Comparison of ENCODE assay signal across 11 cellular contexts in the genomic region with DNA sequence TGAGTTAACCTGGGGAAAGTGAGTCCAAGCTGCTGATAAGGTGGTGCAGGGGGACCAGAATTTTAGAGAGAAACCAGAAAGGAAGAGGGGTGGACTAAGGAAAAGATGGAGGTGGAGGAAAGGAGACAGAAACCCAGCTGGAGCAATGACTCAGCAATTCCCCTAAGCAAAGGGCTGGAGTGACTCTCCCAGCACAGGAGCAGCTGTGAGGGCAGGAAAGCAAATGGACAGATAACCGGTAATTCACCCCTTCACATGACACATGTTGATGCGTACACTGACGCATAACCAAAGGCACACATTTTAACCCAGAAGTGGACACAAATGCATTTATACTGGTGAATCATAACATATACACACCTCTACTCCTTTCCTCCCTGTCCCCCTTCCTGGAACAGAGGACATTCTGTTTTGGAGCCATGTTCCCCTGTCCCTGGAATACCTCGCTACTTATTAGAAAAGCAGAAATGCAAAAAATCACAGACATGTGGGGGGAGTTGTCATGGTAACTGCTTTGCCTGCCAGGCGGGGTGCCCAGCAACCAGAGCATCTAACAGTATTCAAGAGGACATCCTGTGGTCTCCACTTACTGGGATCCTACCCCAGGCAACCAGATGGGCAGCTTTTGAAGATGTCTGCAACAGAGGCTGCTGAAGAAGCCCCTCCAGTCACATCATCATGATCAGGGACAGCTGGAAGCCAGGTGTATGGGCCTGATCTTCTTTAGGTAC. TPM values are rescaled to one million over a fixed set of nuclear protein-coding genes. Genes with fewer than 3 reads are reported as not detected.
DNase-seq lines count a peak whose midpoint lies in the region; ATAC-seq, FAIRE-seq and TF ChIP-seq lines count a peak whose summit lies in the region.
"Had no signal": no experiment of that assay in that cellular context is flagged by ENCODE, and none has a peak within 500 bp of the region (broad histone marks: within the 10 kb centered on the region; RNA-seq: fewer than 3 reads in every experiment).

No MANE protein-coding gene starts in this region.

- DNase-seq in Calu3 (no peak), HepG2 (ENCODE audit: low spot score) (no peak), NCI-H1694 treated with DMSO at 0.1 percent for 48 hours (lab: John Stamatoyannopoulos, UW) (no peak), kidney (no peak), thyroid gland (no peak)
- peak; percentile 19 for DNase-seq in Jurkat, Clone E6-1 (ENCODE audit: low read depth, low spot score)
- DNase-seq: SW 1271 had no signal

- peaks cover 17% of the 10 kb centered on the region; the same call in 1 of the 2 replicates for H4K20me1 ChIP-seq in HepG2 (ENCODE audit: insufficient read depth, low read length)

- peaks cover 18% of the 10 kb centered on the region for H3K36me3 Mint-ChIP-seq in Calu3 (ENCODE audit: insufficient read depth, unreplicated experiment)

- H3K4me3 ChIP-seq in Jurkat, Clone E6-1 (ENCODE audit: low read length), result no peak overlapping the region
- H3K4me3 ChIP-seq in HepG2 (replicated peaks in 1 of 3; ENCODE audit: insufficient read depth in 1 of 3, low read depth in 2 of 3, low read length in 3 of 3), result no peak overlapping the region
- no peak overlapping the region for H3K4me3 ChIP-seq in kidney (ENCODE audit: low read length in 2 of 2)
- H3K4me3 ChIP-seq in thyroid gland (replicated peaks in 1 of 3), result no peak overlapping the region
- H3K4me3 ChIP-seq: ascending aorta had no signal

- peaks cover 62% of the 10 kb centered on the region for H3K27me3 Mint-ChIP-seq in Calu3 (ENCODE audit: unreplicated experiment)

- intact Hi-C loops in Calu3 (cut with micrococcal nuclease; ENCODE audit: unreplicated experiment), result no loop called here
- intact Hi-C loops in HepG2 (cut with micrococcal nuclease; ENCODE audit: unreplicated experiment), result no loop called here
- intact Hi-C loops in kidney (cut with DNase I), result no loop called here
- intact Hi-C loops in thyroid gland (cut with DNase I), result no loop called here

- TF ChIP-seq CTCF in Calu3 (IDR thresholded peaks at IDR 0.05; ENCODE audit: unreplicated experiment) (no peak), VCaP (conservative IDR thresholded peaks at IDR 0.05) (no peak), HepG2 (CRISPR knock-in tag; IDR thresholded peaks at IDR 0.05) (no peak), kidney (IDR thresholded peaks at IDR 0.05; ENCODE audit: borderline replicate concordance, extremely low read depth, insufficient read depth) (no peak), thyroid gland (IDR thresholded peaks at IDR 0.05) (no peak)

- POLR2A ChIA-PET in HepG2 (lab: Yijun Ruan, JAX), result no interaction called here

- no peak for TF ChIP-seq RAD21 in HepG2 (CRISPR knock-in tag; IDR thresholded peaks at IDR 0.05)

- TF ChIP-seq EP300 in HepG2 (IDR thresholded peaks at IDR 0.05; ENCODE audit: low read depth in 2 of 2, low read length in 2 of 2) (no peak), HepG2 (CRISPR knock-in tag; IDR thresholded peaks at IDR 0.05; ENCODE audit: borderline replicate concordance) (no peak)

- no peaks in the 10 kb centered on the region for H3K9me3 Mint-ChIP-seq in Calu3 (ENCODE audit: low read depth, unreplicated experiment)
- H3K9me3 Mint-ChIP-seq: memory B cell had no signal

- no peaks in the 10 kb centered on the region for H3K36me3 ChIP-seq in HepG2 (replicated peaks in 1 of 2; ENCODE audit: control insufficient read depth in 1 of 2, insufficient read depth in 2 of 2, low read length in 2 of 2)
- no peaks in the 10 kb centered on the region for H3K36me3 ChIP-seq in kidney (ENCODE audit: control insufficient read depth in 1 of 2, insufficient read depth in 2 of 2, low read length in 2 of 2)
- no peaks in the 10 kb centered on the region for H3K36me3 ChIP-seq in thyroid gland
- H3K36me3 ChIP-seq: ascending aorta had no signal

- H3K9ac ChIP-seq in HepG2 (ENCODE audit: insufficient read depth, low read depth, low read length), result no peak overlapping the region
- H3K9ac ChIP-seq in kidney (ENCODE audit: low read length in 2 of 2), result no peak overlapping the region

- peaks cover 29% of the 10 kb centered on the region for H3K4me1 ChIP-seq in HepG2 (ENCODE audit: insufficient read depth, low read length)
- peaks cover 0 to 5% of the 10 kb centered on the region in 2 donors for H3K4me1 ChIP-seq in kidney (ENCODE audit: control insufficient read depth in 1 of 2, insufficient read depth in 1 of 2, low read depth in 1 of 2, low read length in 2 of 2)
- peaks cover 0 to 21% of the 10 kb centered on the region in 2 donors for H3K4me1 ChIP-seq in thyroid gland

- no peak overlapping the region for H3K4me2 ChIP-seq in HepG2 (ENCODE audit: low read depth, low read length)

- peak overlapping the region; percentile 10 for H3K4me3 Mint-ChIP-seq in Calu3 (ENCODE audit: low read depth, unreplicated experiment)
- H3K4me3 Mint-ChIP-seq: memory B cell had no signal

- BruUV-seq in Calu3 (replicated peaks; lab: Mats Ljungman, UMichigan), result no TSS peak
- no TSS peak for BruUV-seq in HepG2 (replicated peaks; lab: Mats Ljungman, UMichigan)

- H3K9me3 ChIP-seq in HepG2 (ENCODE audit: low read length) (no peaks in the 10 kb centered on the region), kidney (ENCODE audit: control insufficient read depth in 1 of 2, low read length in 2 of 2) (no peaks in the 10 kb centered on the region), thyroid gland (no peaks in the 10 kb centered on the region)
- H3K9me3 ChIP-seq: ascending aorta had no signal

- peaks cover 8 to 62% of the 10 kb centered on the region in 2 experiments for H3K27me3 ChIP-seq in HepG2 (ENCODE audit: control insufficient read depth in 1 of 2, insufficient read depth in 2 of 2, low read length in 2 of 2)
- H3K27me3 ChIP-seq in thyroid gland, result peaks cover 38% of the 10 kb centered on the region

- FAIRE-seq in HepG2 (lab: Jason Lieb, UNC) (no peak), kidney (lab: Jason Lieb, UNC) (no peak)

- TF ChIP-seq POLR2A in HepG2 (IDR thresholded peaks at IDR 0.05; ENCODE audit: insufficient read depth in 1 of 2, low read depth in 2 of 2, low read length in 2 of 2), result no peak
- no peak for TF ChIP-seq POLR2A in thyroid gland (IDR thresholded peaks at IDR 0.05)

- peak overlapping the region; percentile 52 for H3K27ac Mint-ChIP-seq in Calu3 (ENCODE audit: unreplicated experiment)
- H3K27ac Mint-ChIP-seq: memory B cell had no signal

- WGBS in HepG2 (ENCODE audit: low lambda C conversion rate), result 37% methylated on average over 5 of the region's 5 CpGs
- 52 to 56% methylated on average over 5 of the region's 5 CpGs for WGBS in thyroid gland, 2 donors

- CTCF ChIA-PET in Calu3 (lab: Charles Lee) (interaction anchor here (1.6 kb wide), 1 partner anchor 16 kb away, joined by 6 read pairs; no protein-coding TSS in a partner anchor), HepG2 (lab: Yijun Ruan, JAX; ENCODE audit: low intra/inter-chr PET ratio, low total read pairs) (no interaction called here)

- H3K27ac ChIP-seq in VCaP (peak overlapping the region; percentile 58; the same call in 1 of the 2 replicates), HepG2 (ENCODE audit: extremely low read length, insufficient read depth, low read length) (no peak overlapping the region), kidney (ENCODE audit: low read depth in 2 of 2, low read length in 2 of 2) (no peak overlapping the region), thyroid gland (no peak overlapping the region)
- H3K27ac ChIP-seq: ascending aorta had no signal

- in situ Hi-C loops in HepG2 (cut with HindIII; ENCODE audit: extremely low pct_ligation_motif_present, low pct_unique_long_range_greater_than_20kb), result no loop called here

- ATAC-seq in HepG2 (no peak), GM18907 (IDR thresholded peaks at IDR 0.05; ENCODE audit: unreplicated experiment) (no peak)

- peaks cover 13% of the 10 kb centered on the region for H3K4me1 Mint-ChIP-seq in Calu3 (ENCODE audit: low read depth, unreplicated experiment)

- no peaks in the 10 kb centered on the region for H3K79me2 ChIP-seq in HepG2 (ENCODE audit: insufficient read depth, low read length)

- no peak overlapping the region for H2AFZ ChIP-seq in HepG2 (ENCODE audit: low read length)

RNA-seq across cellular contexts. Expression of gene CDK5R2, which starts 4.7 kb away (rescaled TPM):
- total RNA-seq in Calu3 (2022) (0.59 and 0.86 TPM in 2 replicates), HepG2 (2016; rRNA removed; fragmentation: Illumina TruSeq; extraction: Trizol) (not detected in 2 replicates), kidney (not detected), thyroid gland (under 1 TPM in 1 of 4 donors, not detected in 3; 0.39 TPM)
- polyA plus RNA-seq in Jurkat, Clone E6-1 (2012; ENCODE audit: insufficient read depth, insufficient read length), result 2.4 TPM
- not detected in 2 replicates for total RNA-seq in HepG2 (2016; cell fraction: cytosol; rRNA removed; fragmentation: Illumina TruSeq; extraction: Trizol; ENCODE audit: low read depth)
- total RNA-seq in HepG2 (2016; cell fraction: insoluble cytoplasmic fraction; rRNA removed; fragmentation: Illumina TruSeq; extraction: Trizol), result not detected in 2 replicates
- not detected in 2 replicates for total RNA-seq in HepG2 (2016; cell fraction: membrane; rRNA removed; fragmentation: Illumina TruSeq; extraction: Trizol)
- not detected in 2 replicates for total RNA-seq in HepG2 (2016; cell fraction: nucleus; rRNA removed; fragmentation: Illumina TruSeq; extraction: Trizol)
- polyA plus RNA-seq in HepG2 (2011; rRNA removed) (not detected in 2 replicates), kidney (ENCODE audit: insufficient read depth, low read depth, low replicate concordance) (not detected)
- 0.03 and 0.04 TPM in 2 replicates for polyA plus RNA-seq in HepG2 (2011; cell fraction: cytosol; rRNA removed)
- polyA plus RNA-seq in HepG2 (2011; cell fraction: nucleus; rRNA removed), result not detected in 2 replicates
- polyA plus RNA-seq in HepG2 (2012), result not detected in 2 replicates
- not detected in 2 replicates for polyA plus RNA-seq in HepG2 (2016; cell fraction: cytosol; fragmentation: Illumina TruSeq; extraction: Trizol; ENCODE audit: low read depth)
- polyA plus RNA-seq in HepG2 (2016; cell fraction: insoluble cytoplasmic fraction; fragmentation: Illumina TruSeq; extraction: Trizol; ENCODE audit: low read depth), result not detected in 2 replicates
- polyA plus RNA-seq in HepG2 (2016; cell fraction: membrane; fragmentation: Illumina TruSeq; extraction: Trizol; ENCODE audit: low read depth), result 0.08 TPM in 1 of 2 replicates, not detected in the other
- polyA plus RNA-seq in HepG2 (2016; cell fraction: nucleus; fragmentation: Illumina TruSeq; extraction: Trizol; ENCODE audit: insufficient read depth, low read depth), result not detected in 2 replicates
- 0.49 TPM in 1 of 2 replicates, not detected in the other for polyA minus RNA-seq in HepG2 (2011; rRNA and poly(A)+ RNA removed; ENCODE audit: low replicate concordance)
- not detected in 2 replicates for polyA minus RNA-seq in HepG2 (2011; cell fraction: cytosol; rRNA and poly(A)+ RNA removed)
- polyA minus RNA-seq in HepG2 (2011; cell fraction: nucleus; rRNA and poly(A)+ RNA removed), result not detected in 2 replicates
- total RNA-seq: ascending aorta had no signal

RNA-seq across cellular contexts. Expression of gene FEV, which starts 20.8 kb away (rescaled TPM):
- not detected in 2 replicates for total RNA-seq in Calu3 (2022)
- polyA plus RNA-seq in Jurkat, Clone E6-1 (2012; ENCODE audit: insufficient read depth, insufficient read length), result not detected
- total RNA-seq in HepG2 (2016; rRNA removed; fragmentation: Illumina TruSeq; extraction: Trizol), result not detected in 2 replicates
- total RNA-seq in HepG2 (2016; cell fraction: cytosol; rRNA removed; fragmentation: Illumina TruSeq; extraction: Trizol; ENCODE audit: low read depth), result not detected in 2 replicates
- not detected in 2 replicates for total RNA-seq in HepG2 (2016; cell fraction: insoluble cytoplasmic fraction; rRNA removed; fragmentation: Illumina TruSeq; extraction: Trizol)
- total RNA-seq in HepG2 (2016; cell fraction: membrane; rRNA removed; fragmentation: Illumina TruSeq; extraction: Trizol), result not detected in 2 replicates
- not detected in 2 replicates for total RNA-seq in HepG2 (2016; cell fraction: nucleus; rRNA removed; fragmentation: Illumina TruSeq; extraction: Trizol)
- not detected in 2 replicates for polyA plus RNA-seq in HepG2 (2011; rRNA removed)
- not detected in 2 replicates for polyA plus RNA-seq in HepG2 (2011; cell fraction: cytosol; rRNA removed)
- not detected in 2 replicates for polyA plus RNA-seq in HepG2 (2011; cell fraction: nucleus; rRNA removed)
- not detected in 2 replicates for polyA plus RNA-seq in HepG2 (2012)
- polyA plus RNA-seq in HepG2 (2016; cell fraction: cytosol; fragmentation: Illumina TruSeq; extraction: Trizol; ENCODE audit: low read depth), result not detected in 2 replicates
- not detected in 2 replicates for polyA plus RNA-seq in HepG2 (2016; cell fraction: insoluble cytoplasmic fraction; fragmentation: Illumina TruSeq; extraction: Trizol; ENCODE audit: low read depth)
- polyA plus RNA-seq in HepG2 (2016; cell fraction: membrane; fragmentation: Illumina TruSeq; extraction: Trizol; ENCODE audit: low read depth), result not detected in 2 replicates
- not detected in 2 replicates for polyA plus RNA-seq in HepG2 (2016; cell fraction: nucleus; fragmentation: Illumina TruSeq; extraction: Trizol; ENCODE audit: insufficient read depth, low read depth)
- not detected in 2 replicates for polyA minus RNA-seq in HepG2 (2011; rRNA and poly(A)+ RNA removed; ENCODE audit: low replicate concordance)
- not detected in 2 replicates for polyA minus RNA-seq in HepG2 (2011; cell fraction: cytosol; rRNA and poly(A)+ RNA removed)
- not detected in 2 replicates for polyA minus RNA-seq in HepG2 (2011; cell fraction: nucleus; rRNA and poly(A)+ RNA removed)
- not detected for total RNA-seq in kidney
- not detected for polyA plus RNA-seq in kidney (ENCODE audit: insufficient read depth, low read depth, low replicate concordance)
- total RNA-seq in thyroid gland, result not detected
- total RNA-seq: ascending aorta had no signal

RNA-seq across cellular contexts. Expression of gene CRYBA2, which starts 29.0 kb away (rescaled TPM):
- not detected in 2 replicates for total RNA-seq in Calu3 (2022)
- polyA plus RNA-seq in Jurkat, Clone E6-1 (2012; ENCODE audit: insufficient read depth, insufficient read length), result not detected
- total RNA-seq in HepG2 (2016; rRNA removed; fragmentation: Illumina TruSeq; extraction: Trizol), result not detected in 2 replicates
- total RNA-seq in HepG2 (2016; cell fraction: cytosol; rRNA removed; fragmentation: Illumina TruSeq; extraction: Trizol; ENCODE audit: low read depth), result not detected in 2 replicates
- not detected in 2 replicates for total RNA-seq in HepG2 (2016; cell fraction: insoluble cytoplasmic fraction; rRNA removed; fragmentation: Illumina TruSeq; extraction: Trizol)
- not detected in 2 replicates for total RNA-seq in HepG2 (2016; cell fraction: membrane; rRNA removed; fragmentation: Illumina TruSeq; extraction: Trizol)
- total RNA-seq in HepG2 (2016; cell fraction: nucleus; rRNA removed; fragmentation: Illumina TruSeq; extraction: Trizol), result not detected in 2 replicates
- polyA plus RNA-seq in HepG2 (2011; rRNA removed), result not detected in 2 replicates
- polyA plus RNA-seq in HepG2 (2011; cell fraction: cytosol; rRNA removed), result not detected in 2 replicates
- not detected in 2 replicates for polyA plus RNA-seq in HepG2 (2011; cell fraction: nucleus; rRNA removed)
- not detected in 2 replicates for polyA plus RNA-seq in HepG2 (2012)
- polyA plus RNA-seq in HepG2 (2016; cell fraction: cytosol; fragmentation: Illumina TruSeq; extraction: Trizol; ENCODE audit: low read depth), result not detected in 2 replicates
- polyA plus RNA-seq in HepG2 (2016; cell fraction: insoluble cytoplasmic fraction; fragmentation: Illumina TruSeq; extraction: Trizol; ENCODE audit: low read depth), result not detected in 2 replicates
- polyA plus RNA-seq in HepG2 (2016; cell fraction: membrane; fragmentation: Illumina TruSeq; extraction: Trizol; ENCODE audit: low read depth), result not detected in 2 replicates
- polyA plus RNA-seq in HepG2 (2016; cell fraction: nucleus; fragmentation: Illumina TruSeq; extraction: Trizol; ENCODE audit: insufficient read depth, low read depth), result not detected in 2 replicates
- polyA minus RNA-seq in HepG2 (2011; rRNA and poly(A)+ RNA removed; ENCODE audit: low replicate concordance), result not detected in 2 replicates
- not detected in 2 replicates for polyA minus RNA-seq in HepG2 (2011; cell fraction: cytosol; rRNA and poly(A)+ RNA removed)
- not detected in 2 replicates for polyA minus RNA-seq in HepG2 (2011; cell fraction: nucleus; rRNA and poly(A)+ RNA removed)
- not detected for total RNA-seq in kidney
- polyA plus RNA-seq in kidney (ENCODE audit: insufficient read depth, low read depth, low replicate concordance), result not detected
- total RNA-seq in thyroid gland, result not detected
- total RNA-seq: ascending aorta had no signal
